1 cellular context compared by ENCODE assay signal in the genomic region with DNA sequence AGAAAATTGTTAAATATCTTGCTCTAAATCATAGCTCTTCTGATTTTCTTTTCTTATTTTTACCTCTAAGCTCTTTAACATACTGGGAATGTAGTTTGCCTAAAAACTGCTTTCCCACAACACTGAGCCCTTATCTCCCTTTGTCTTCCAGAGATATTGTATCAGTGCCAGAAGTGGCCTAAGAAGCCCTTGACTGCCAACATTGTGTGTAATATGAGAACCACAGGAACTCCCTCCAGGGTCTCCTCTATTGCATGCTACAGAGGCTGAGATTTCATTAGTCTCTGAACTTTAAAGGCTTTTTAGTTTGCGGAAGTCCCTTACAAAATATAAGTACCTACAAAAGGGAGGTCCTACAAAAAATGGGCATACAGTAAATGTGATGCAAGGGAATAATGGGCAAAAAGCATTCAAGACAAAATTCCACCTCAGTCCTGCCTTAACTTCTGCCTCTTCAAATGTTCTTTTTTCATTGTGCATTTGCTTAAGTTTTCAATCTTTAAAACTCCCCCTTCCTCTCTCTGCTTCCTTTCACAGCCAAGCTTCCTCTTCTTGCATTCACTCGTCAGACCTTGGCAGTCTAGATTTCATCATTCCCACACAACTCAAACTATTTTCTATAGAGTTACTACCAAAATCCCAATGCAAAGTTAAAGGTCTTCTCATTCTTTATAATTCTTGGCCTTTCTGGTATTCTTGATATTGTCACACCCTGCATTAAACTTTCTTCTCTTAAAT.
TF ChIP-seq lines count a peak whose summit lies in the region.

No MANE protein-coding gene starts in this region.

TF ChIP-seq in HepG2, 621 proteins besides CTCF, POLR2A, EP300 and RAD21 (continued from another document):
- TF ChIP-seq ZNF83 (CRISPR knock-in tag; IDR thresholded peaks at IDR 0.05; ENCODE audit: borderline replicate concordance) = no peak
- TF ChIP-seq CREM (IDR thresholded peaks at IDR 0.05) = peak; percentile 61; the same call in 1 of the 2 replicates
- no peak for TF ChIP-seq CREM (CRISPR knock-in tag; IDR thresholded peaks at IDR 0.05)
- TF ChIP-seq CCDC6 (CRISPR knock-in tag; IDR thresholded peaks at IDR 0.05) = no peak
- TF ChIP-seq PAX8 (CRISPR knock-in tag; IDR thresholded peaks at IDR 0.05; ENCODE audit: borderline replicate concordance) = no peak
- TF ChIP-seq, protein P1, sequence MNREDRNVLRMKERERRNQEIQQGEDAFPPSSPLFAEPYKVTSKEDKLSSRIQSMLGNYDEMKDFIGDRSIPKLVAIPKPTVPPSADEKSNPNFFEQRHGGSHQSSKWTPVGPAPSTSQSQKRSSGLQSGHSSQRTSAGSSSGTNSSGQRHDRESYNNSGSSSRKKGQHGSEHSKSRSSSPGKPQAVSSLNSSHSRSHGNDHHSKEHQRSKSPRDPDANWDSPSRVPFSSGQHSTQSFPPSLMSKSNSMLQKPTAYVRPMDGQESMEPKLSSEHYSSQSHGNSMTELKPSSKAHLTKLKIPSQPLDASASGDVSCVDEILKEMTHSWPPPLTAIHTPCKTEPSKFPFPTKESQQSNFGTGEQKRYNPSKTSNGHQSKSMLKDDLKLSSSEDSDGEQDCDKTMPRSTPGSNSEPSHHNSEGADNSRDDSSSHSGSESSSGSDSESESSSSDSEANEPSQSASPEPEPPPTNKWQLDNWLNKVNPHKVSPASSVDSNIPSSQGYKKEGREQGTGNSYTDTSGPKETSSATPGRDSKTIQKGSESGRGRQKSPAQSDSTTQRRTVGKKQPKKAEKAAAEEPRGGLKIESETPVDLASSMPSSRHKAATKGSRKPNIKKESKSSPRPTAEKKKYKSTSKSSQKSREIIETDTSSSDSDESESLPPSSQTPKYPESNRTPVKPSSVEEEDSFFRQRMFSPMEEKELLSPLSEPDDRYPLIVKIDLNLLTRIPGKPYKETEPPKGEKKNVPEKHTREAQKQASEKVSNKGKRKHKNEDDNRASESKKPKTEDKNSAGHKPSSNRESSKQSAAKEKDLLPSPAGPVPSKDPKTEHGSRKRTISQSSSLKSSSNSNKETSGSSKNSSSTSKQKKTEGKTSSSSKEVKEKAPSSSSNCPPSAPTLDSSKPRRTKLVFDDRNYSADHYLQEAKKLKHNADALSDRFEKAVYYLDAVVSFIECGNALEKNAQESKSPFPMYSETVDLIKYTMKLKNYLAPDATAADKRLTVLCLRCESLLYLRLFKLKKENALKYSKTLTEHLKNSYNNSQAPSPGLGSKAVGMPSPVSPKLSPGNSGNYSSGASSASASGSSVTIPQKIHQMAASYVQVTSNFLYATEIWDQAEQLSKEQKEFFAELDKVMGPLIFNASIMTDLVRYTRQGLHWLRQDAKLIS (CRISPR knock-in tag; IDR thresholded peaks at IDR 0.05) = no peak; the same call in 1 of the 2 replicates
- no peak for TF ChIP-seq ZNF451 (CRISPR knock-in tag; IDR thresholded peaks at IDR 0.05)
- peak; percentile 50; the same call in 1 of the 2 replicates for TF ChIP-seq FOXP4 (CRISPR knock-in tag; IDR thresholded peaks at IDR 0.05)
- TF ChIP-seq HNF4A (CRISPR knock-in tag; IDR thresholded peaks at IDR 0.05) = peak; percentile 43
- TF ChIP-seq, protein P2, sequence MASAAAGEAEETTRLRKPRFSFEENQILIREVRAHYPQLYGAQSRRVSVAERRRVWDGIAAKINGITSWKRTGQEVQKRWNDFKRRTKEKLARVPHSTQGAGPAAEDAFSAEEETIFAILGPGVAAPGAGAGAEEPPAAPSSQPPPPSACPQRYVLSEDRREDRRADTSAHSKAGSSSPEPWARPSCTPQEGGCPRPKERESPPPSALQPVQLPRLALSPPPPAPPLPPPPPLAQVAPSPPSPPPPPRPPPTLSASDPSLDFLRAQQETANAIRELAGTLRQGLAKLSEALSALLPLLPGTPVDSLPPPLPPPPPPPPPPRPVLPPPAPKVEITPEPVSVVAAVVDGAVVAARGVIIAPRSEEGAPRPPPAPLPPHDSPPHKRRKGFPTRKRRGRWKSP (CRISPR knock-in tag; IDR thresholded peaks at IDR 0.05) = peak; percentile 31; the same call in 1 of the 2 replicates
- peak; percentile 60; the same call in 1 of the 2 replicates for TF ChIP-seq HDAC2 (CRISPR knock-in tag; IDR thresholded peaks at IDR 0.05)
